ENCODE assay signal across 26 cellular contexts in the genomic region with DNA sequence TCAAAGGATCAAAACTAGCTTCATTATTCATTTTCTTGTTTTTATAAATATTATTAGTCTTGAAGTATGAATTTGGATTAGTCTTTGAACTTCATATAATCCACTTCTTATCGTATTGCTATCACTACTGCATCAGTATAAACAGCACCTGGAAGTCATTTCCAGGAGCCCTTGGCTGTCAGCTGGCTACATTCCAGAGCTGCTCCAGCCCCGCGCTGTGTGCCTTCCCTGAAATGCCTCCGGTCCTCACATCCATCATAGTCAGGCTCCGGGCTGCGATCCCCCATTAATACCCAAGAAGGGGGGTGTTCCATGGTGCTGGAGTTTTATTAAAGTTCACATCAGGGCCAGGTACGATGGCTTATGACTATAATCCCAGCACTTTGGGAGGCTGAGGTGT.
DNase-seq lines count a peak whose midpoint lies in the region; TF ChIP-seq lines count a peak whose summit lies in the region.
"Had no signal": no experiment of that assay in that cellular context is flagged by ENCODE, and none has a peak within 500 bp of the region (broad histone marks: within the 10 kb centered on the region; RNA-seq: fewer than 3 reads in every experiment).

No MANE protein-coding gene starts in this region.

- H3K27ac ChIP-seq in RWPE1 (peak overlapping the region; percentile 4; the same call in 1 of the 2 replicates), tibial artery (no peak overlapping the region)
- H3K27ac ChIP-seq: BLaER1, SK-N-MC had no signal

- H3K9me3 ChIP-seq in tibial artery = no peaks in the 10 kb centered on the region
- H3K9me3 ChIP-seq: BLaER1, HAP-1 had no signal

- peaks cover 0 to 4% of the 10 kb centered on the region in 2 donors for H3K27me3 ChIP-seq in tibial artery
- H3K27me3 ChIP-seq: BLaER1 had no signal

- TF ChIP-seq CTCF in AG10803 (conservative IDR thresholded peaks at IDR 0.05; ENCODE audit: low read length) = no peak
- TF ChIP-seq CTCF in RWPE1 (conservative IDR thresholded peaks at IDR 0.05; ENCODE audit: low read depth) = no peak
- no peak for TF ChIP-seq CTCF in tibial artery (IDR thresholded peaks at IDR 0.05)

- peak; percentile 18 for DNase-seq in AG10803 (ENCODE audit: low read depth)
- no peak for DNase-seq in RWPE1 (ENCODE audit: low spot score)
- peak; percentile 37 for DNase-seq in astrocyte of the hippocampus (ENCODE audit: low read depth, low spot score)
- DNase-seq in left kidney (ENCODE audit: low read depth, low spot score) = peak; percentile 81
- no peak for DNase-seq in COLO829 (ENCODE audit: low spot score)
- no peak for DNase-seq in tibial artery
- no peak for DNase-seq in NCI-H748 treated with DMSO at 0.1 percent for 48 hours (lab: John Stamatoyannopoulos, UW)
- no peak for DNase-seq in T1000 (lab: John Stamatoyannopoulos, UW)
- DNase-seq: 8988T; ACHN; CD4-positive, CD25-positive, alpha-beta regulatory T cell; GOT3; HFFc6; KBM-7; MV-4-11; NCI-H1105 treated with DMSO at 0.1 percent for 48 hours; NCI-H146; NCI-H1930; NCI-H2107; NCI-H446 treated with DMSO at 0.1 percent for 48 hours; NCI-H526; SIG-M5 had no signal

- CTCF ChIA-PET in RWPE1 (lab: Yijun Ruan, JAX) = interaction anchor here (0.5 to 1.0 kb wide), 2 partner anchors 16 to 31 kb away, joined by 3 read pairs; no protein-coding TSS in a partner anchor

- H3K4me3 ChIP-seq in AG10803 (ENCODE audit: low read length) (no peak overlapping the region), tibial artery (no peak overlapping the region)
- H3K4me3 ChIP-seq: BLaER1, GM12878, HAP-1, SK-N-MC had no signal

- no peaks in the 10 kb centered on the region for H3K4me1 ChIP-seq in tibial artery
- H3K4me1 ChIP-seq: BLaER1, HAP-1 had no signal

- POLR2A ChIA-PET in RWPE1 (lab: Yijun Ruan, JAX; ENCODE audit: low non-redundant PET) = no interaction called here

- H3K36me3 ChIP-seq in tibial artery = no peaks in the 10 kb centered on the region
- H3K36me3 ChIP-seq: BLaER1, HAP-1 had no signal

- intact Hi-C loops in tibial artery (cut with DNase I; ENCODE audit: low total_unique reads) = no loop called here

Comparison
In these comparisons a context has a peak if more than half of its experiments do, and no peak if none do; other contexts are left out.
1. DNase-seq: peak in AG10803 (single experiment), astrocyte of the hippocampus (single experiment) and left kidney (single experiment); none in RWPE1 (single experiment), COLO829 (single experiment), tibial artery (0 of 2), NCI-H748 treated with DMSO at 0.1 percent for 48 hours (single experiment) and T1000 (single experiment).